In genomic region chr1:26771285-26771642, GRCh38 we compare ENCODE assay signal across 8 cellular contexts. TPM values are rescaled to one million over a fixed set of nuclear protein-coding genes. Genes with fewer than 3 reads are reported as not detected.
DNase-seq lines count a peak whose midpoint lies in the region; ATAC-seq and TF ChIP-seq lines count a peak whose summit lies in the region.

No MANE protein-coding gene starts in this region.

- H3K27me3 Mint-ChIP-seq in activated T-cell treated with anti-CD3 and anti-CD28 coated beads, Interleukin-2, amount 50 U/mL, for 24 hours, result no peaks in the 10 kb centered on the region

- no peak for TF ChIP-seq CTCF in ascending aorta (IDR thresholded peaks at IDR 0.05)
- no peak for TF ChIP-seq CTCF in lung (IDR thresholded peaks at IDR 0.05; ENCODE audit: control extremely low read depth, extremely low read depth)
- TF ChIP-seq CTCF in tibial artery (IDR thresholded peaks at IDR 0.05), result no peak
- TF ChIP-seq CTCF in prostate gland (IDR thresholded peaks at IDR 0.05), result no peak

- peak; percentile 21 for ATAC-seq in lung (ENCODE audit: insufficient read depth, low FRiP score)

- no peak overlapping the region for H3K4me3 Mint-ChIP-seq in activated T-cell treated with anti-CD3 and anti-CD28 coated beads, Interleukin-2, amount 50 U/mL, for 24 hours

- no peaks in the 10 kb centered on the region for H3K9me3 Mint-ChIP-seq in activated T-cell treated with anti-CD3 and anti-CD28 coated beads, Interleukin-2, amount 50 U/mL, for 24 hours

- TF ChIP-seq POLR2A in prostate gland (IDR thresholded peaks at IDR 0.05), result no peak

- H3K36me3 ChIP-seq in ascending aorta (peaks cover 57 to 90% of the 10 kb centered on the region in 2 donors), lung (ENCODE audit: control insufficient read depth in 2 of 2, insufficient read depth in 2 of 2, low read length in 2 of 2) (peaks cover 64 to 69% of the 10 kb centered on the region in 2 donors), tibial artery (peaks cover 53 to 97% (median 83%) of the 10 kb centered on the region in 3 donors), prostate gland (peaks cover 28 to 56% of the 10 kb centered on the region in 2 donors)

- WGBS in lung, 2 donors, result 56 to 83% methylated on average over 3 of the region's 3 CpGs
- 75% methylated on average over 3 of the region's 3 CpGs for WGBS in prostate gland

- intact Hi-C loops in ascending aorta (cut with DNase I), result loop anchor here (5.0 kb wide), 1 partner anchor 74 kb away; the partner anchor contains the start of gene ARID1A
- intact Hi-C loops in tibial artery (cut with DNase I; ENCODE audit: low total_unique reads), result no loop called here
- intact Hi-C loops in prostate gland (cut with DNase I), result no loop called here

- H3K27ac Mint-ChIP-seq in activated T-cell treated with anti-CD3 and anti-CD28 coated beads, Interleukin-2, amount 50 U/mL, for 24 hours, result peak overlapping the region; percentile 92

- DNase-seq in activated T-cell treated with anti-CD3 and anti-CD28 coated beads, Interleukin-2, amount 50 U/mL, for 24 hours, result no peak
- DNase-seq in activated T-cell treated with anti-CD3 and anti-CD28 coated beads for 4 hours (no peak), ascending aorta (ENCODE audit: low spot score in 2 of 2) (no peak), lung (ENCODE audit: low spot score) (no peak), tibial artery (no peak), prostate gland (ENCODE audit: low spot score) (no peak), caudate nucleus (lab: John Stamatoyannopoulos, UW) (no peak), NCI-H345 treated with DMSO at 0.1 percent for 48 hours (lab: John Stamatoyannopoulos, UW; ENCODE audit: unreplicated experiment) (no peak)

- peaks cover 100% of the 10 kb centered on the region for H3K36me3 Mint-ChIP-seq in activated T-cell treated with anti-CD3 and anti-CD28 coated beads, Interleukin-2, amount 50 U/mL, for 24 hours (ENCODE audit: low read depth)

- H3K27me3 ChIP-seq in ascending aorta, result no peaks in the 10 kb centered on the region
- no peaks in the 10 kb centered on the region for H3K27me3 ChIP-seq in lung (ENCODE audit: control insufficient read depth, insufficient read depth)
- H3K27me3 ChIP-seq in tibial artery, result no peaks in the 10 kb centered on the region
- H3K27me3 ChIP-seq in prostate gland (replicated peaks; ENCODE audit: insufficient read depth), result no peaks in the 10 kb centered on the region

- H3K9me3 ChIP-seq in ascending aorta (no peaks in the 10 kb centered on the region), lung (ENCODE audit: control insufficient read depth in 2 of 2, insufficient read depth in 1 of 2, low read length in 1 of 2) (no peaks in the 10 kb centered on the region), tibial artery (no peaks in the 10 kb centered on the region), prostate gland (no peaks in the 10 kb centered on the region)

- H3K27ac ChIP-seq in ascending aorta (peak overlapping the region; percentile 79 to 86), lung (ENCODE audit: low read depth in 1 of 2, low read length in 1 of 2) (peak overlapping the region; percentile 13 to 68), tibial artery (peak overlapping the region; percentile 35 to 39), prostate gland (peak overlapping the region in 1 of 2 donors; percentile 26), caudate nucleus (ENCODE audit: low read depth, low read length) (no peak overlapping the region)

- H3K4me3 ChIP-seq in ascending aorta (no peak overlapping the region), lung (no peak overlapping the region), tibial artery (no peak overlapping the region), prostate gland (no peak overlapping the region)

- H3K4me1 ChIP-seq in ascending aorta, result peaks cover 10 to 36% of the 10 kb centered on the region in 2 donors
- peaks cover 19 to 21% of the 10 kb centered on the region in 2 donors for H3K4me1 ChIP-seq in lung (ENCODE audit: control insufficient read depth in 2 of 2, insufficient read depth in 2 of 2, low read length in 2 of 2)
- peaks cover 0 to 51% (median 35%) of the 10 kb centered on the region in 4 donors for H3K4me1 ChIP-seq in tibial artery
- peaks cover 9% of the 10 kb centered on the region for H3K4me1 ChIP-seq in prostate gland (replicated peaks)

- peaks cover 42% of the 10 kb centered on the region for H3K4me1 Mint-ChIP-seq in activated T-cell treated with anti-CD3 and anti-CD28 coated beads, Interleukin-2, amount 50 U/mL, for 24 hours (ENCODE audit: low read depth)

RNA-seq across cellular contexts. Expression of gene PIGV, which starts 16.5 kb away (rescaled TPM):
- 8.8 TPM for total RNA-seq in ascending aorta
- total RNA-seq in lung, result 10 to 100 TPM; 14.3 TPM
- polyA plus RNA-seq in lung, result 10 to 100 TPM in 1 of 2 donors, 1 to 10 TPM in 1; 6.8 to 11.8 TPM
- 10 to 100 TPM; 26.4 to 32.4 TPM for total RNA-seq in prostate gland

RNA-seq across cellular contexts. Expression of gene ZDHHC18, which starts 55.2 kb away (rescaled TPM):
- total RNA-seq in ascending aorta (36.0 TPM), lung (10 to 100 TPM; 11.6 to 23.6 TPM), prostate gland (10 to 100 TPM; 20.0 to 30.7 TPM)
- 10 to 100 TPM; 13.0 to 39.1 TPM for polyA plus RNA-seq in lung
